In the genomic region with DNA sequence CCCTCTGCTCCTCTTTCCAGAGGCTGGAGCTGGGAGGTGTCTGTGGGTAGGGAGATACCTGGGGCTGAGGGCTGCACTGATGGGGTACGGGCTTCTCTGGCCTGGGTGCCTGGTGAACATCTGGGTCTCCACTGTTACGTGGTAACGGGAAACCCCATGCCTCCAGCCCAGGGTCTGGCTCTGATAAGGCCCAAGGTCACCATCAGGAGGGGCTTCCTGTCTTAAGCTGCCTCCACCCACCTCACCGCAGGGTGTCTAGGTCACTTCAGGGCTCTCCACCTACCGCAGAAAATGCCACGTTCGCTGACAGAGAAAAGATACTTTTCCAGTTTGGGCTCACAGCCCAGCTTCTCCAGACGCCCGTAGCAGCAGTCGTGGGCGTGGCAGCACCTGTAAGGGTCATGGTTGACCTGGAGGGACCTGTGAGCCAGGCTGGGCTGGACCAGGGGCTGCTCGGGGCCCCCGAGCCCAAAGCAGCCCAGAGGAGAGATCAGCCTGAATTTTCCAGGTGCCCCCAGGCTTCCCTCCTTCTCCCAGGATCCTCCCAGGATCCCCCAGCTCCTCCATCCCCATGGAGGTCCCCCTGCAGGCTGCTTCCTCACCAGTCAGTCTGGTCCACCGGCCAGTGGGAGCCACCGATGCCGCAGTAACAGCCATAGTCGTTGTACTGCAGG, we compare ENCODE assay signal across 17 cellular contexts. TPM values are rescaled to one million over a fixed set of nuclear protein-coding genes. Genes with fewer than 3 reads are reported as not detected.
DNase-seq lines count a peak whose midpoint lies in the region; ATAC-seq, FAIRE-seq and TF ChIP-seq lines count a peak whose summit lies in the region.
"Had no signal": no experiment of that assay in that cellular context is flagged by ENCODE, and none has a peak within 500 bp of the region (broad histone marks: within the 10 kb centered on the region; RNA-seq: fewer than 3 reads in every experiment).

No MANE protein-coding gene starts in this region.

- intact Hi-C loops in HepG2 (cut with micrococcal nuclease; ENCODE audit: unreplicated experiment) = no loop called here
- intact Hi-C loops in right lobe of liver (cut with DNase I) = loop anchor here in 1 of 2 donors (10.0 kb wide), 1 partner anchor 223 kb away; no protein-coding TSS in a partner anchor
- intact Hi-C loops in testis (cut with DNase I; ENCODE audit: low total_unique reads) = loop anchor here (10.0 kb wide), 1 partner anchor 573 kb away; no protein-coding TSS in a partner anchor

- no peak overlapping the region for H2AFZ ChIP-seq in HepG2 (ENCODE audit: low read length)
- H2AFZ ChIP-seq in H1 (ENCODE audit: low read length) = no peak overlapping the region
- H2AFZ ChIP-seq: GM23338 had no signal

- no peak overlapping the region for H2BK120ac ChIP-seq in H1 (replicated peaks; ENCODE audit: low read depth, low read length)

- H3K4me1 ChIP-seq in HepG2 (ENCODE audit: insufficient read depth, low read length) (peaks cover 83% of the 10 kb centered on the region), right lobe of liver (no peaks in the 10 kb centered on the region), H1 (replicated peaks in 1 of 4; ENCODE audit: control insufficient read depth in 3 of 4, insufficient read depth in 4 of 4, low read length in 3 of 4) (peaks cover 0 to 3% (median 0%) of the 10 kb centered on the region in 4 experiments; a peak in 1 of 7 replicates), testis (peaks cover 32% of the 10 kb centered on the region)

- H3K27ac ChIP-seq in HepG2 (ENCODE audit: extremely low read length, insufficient read depth, low read length) (no peak overlapping the region), right lobe of liver (no peak overlapping the region), H1 (ENCODE audit: low read depth, low read length) (no peak overlapping the region), testis (peak overlapping the region; percentile 60 to 72)
- H3K27ac ChIP-seq: BLaER1 treated with 17β-estradiol and CSF1 and Interleukin-3, amounts not matched to agents 10 nM and 100 nM; SK-N-MC had no signal

- no peaks in the 10 kb centered on the region for H3K36me3 ChIP-seq in HepG2 (replicated peaks in 1 of 2; ENCODE audit: control insufficient read depth in 1 of 2, insufficient read depth in 2 of 2, low read length in 2 of 2)
- H3K36me3 ChIP-seq in right lobe of liver = no peaks in the 10 kb centered on the region
- H3K36me3 ChIP-seq in H1 (ENCODE audit: control insufficient read depth in 2 of 4, insufficient read depth in 4 of 4, low read length in 3 of 4) = no peaks in the 10 kb centered on the region
- no peaks in the 10 kb centered on the region for H3K36me3 ChIP-seq in testis (ENCODE audit: low read depth, missing control alignments)
- H3K36me3 ChIP-seq: BLaER1 treated with 17β-estradiol and CSF1 and Interleukin-3, amounts not matched to agents 10 nM and 100 nM had no signal

- H3K27me3 ChIP-seq in HepG2 (ENCODE audit: control insufficient read depth in 1 of 2, insufficient read depth in 2 of 2, low read length in 2 of 2) (no peaks in the 10 kb centered on the region), right lobe of liver (no peaks in the 10 kb centered on the region), H1 (replicated peaks in 1 of 4; ENCODE audit: control insufficient read depth in 3 of 4, extremely low read depth in 1 of 4, insufficient read depth in 3 of 4, low read length in 3 of 4) (no peaks in the 10 kb centered on the region), testis (no peaks in the 10 kb centered on the region)
- H3K27me3 ChIP-seq: BLaER1 treated with 17β-estradiol and CSF1 and Interleukin-3, amounts not matched to agents 10 nM and 100 nM had no signal

- 92% methylated on average over 11 of the region's 17 CpGs for WGBS in HepG2 (ENCODE audit: low lambda C conversion rate)
- 47% methylated on average over 3 of the region's 17 CpGs for WGBS in right lobe of liver (ENCODE audit: insufficient coverage, low coverage, low lambda C conversion rate, missing lambda C conversion rate)
- 93% methylated on average over 17 of the region's 17 CpGs; no CpG with 5 or more reads in 1 of the 2 experiments for WGBS in H1 (ENCODE audit: extremely low coverage in 1 of 2, insufficient coverage in 1 of 2, insufficient read length in 1 of 2, insufficient replicate concordance in 2 of 2, low coverage in 1 of 2, low lambda C conversion rate in 2 of 2, missing lambda C conversion rate in 1 of 2), 2 experiments
- 70 to 71% methylated on average over 10 to 17 of the region's 17 CpGs for WGBS in testis, 2 donors

- in situ Hi-C loops in HepG2 (cut with HindIII; ENCODE audit: extremely low pct_ligation_motif_present, low pct_unique_long_range_greater_than_20kb) = loop anchor here (5.0 kb wide), 2 partner anchors 50 to 230 kb away; no protein-coding TSS in a partner anchor

- TF ChIP-seq CTCF in HepG2 (CRISPR knock-in tag; IDR thresholded peaks at IDR 0.05) (no peak), right lobe of liver (IDR thresholded peaks at IDR 0.05) (no peak), H1 (IDR thresholded peaks at IDR 0.05; ENCODE audit: control extremely low read depth in 1 of 3, insufficient read depth in 1 of 3, low read depth in 1 of 3, low read length in 3 of 3) (no peak), testis (IDR thresholded peaks at IDR 0.05) (peak in 1 of 3 experiments; percentile 13)

- no peaks in the 10 kb centered on the region for H4K20me1 ChIP-seq in HepG2 (ENCODE audit: insufficient read depth, low read length)
- H4K20me1 ChIP-seq in H1 (replicated peaks in 1 of 2; ENCODE audit: control insufficient read depth in 1 of 2, insufficient read depth in 2 of 2, low read length in 2 of 2) = no peaks in the 10 kb centered on the region
- H4K20me1 ChIP-seq: BLaER1 treated with 17β-estradiol and CSF1 and Interleukin-3, amounts not matched to agents 10 nM and 100 nM had no signal

- no peaks in the 10 kb centered on the region for H3K9me3 ChIP-seq in HepG2 (ENCODE audit: low read length)
- H3K9me3 ChIP-seq in right lobe of liver = no peaks in the 10 kb centered on the region
- H3K9me3 ChIP-seq in H1 (ENCODE audit: insufficient read depth in 2 of 2, low read depth in 1 of 2, low read length in 1 of 2) = no peaks in the 10 kb centered on the region
- no peaks in the 10 kb centered on the region for H3K9me3 ChIP-seq in testis
- H3K9me3 ChIP-seq: BLaER1 treated with 17β-estradiol and CSF1 and Interleukin-3, amounts not matched to agents 10 nM and 100 nM had no signal

- H2BK5ac ChIP-seq in H1 (ENCODE audit: low read depth, low read length) = no peak overlapping the region

- no peak overlapping the region for H3K56ac ChIP-seq in H1 (replicated peaks; ENCODE audit: insufficient read length, low read depth, low read length)

- DNase-seq in HepG2 (ENCODE audit: low spot score) = no peak
- DNase-seq in right lobe of liver = no peak
- DNase-seq in NCI-H2196 (lab: John Stamatoyannopoulos, UW; ENCODE audit: unreplicated experiment) = peak; percentile 67
- DNase-seq in H1 (ENCODE audit: low read depth in 1 of 2, low spot score in 2 of 2) = no peak
- peak; percentile 85 for DNase-seq in testis
- DNase-seq in activated T-cell treated with anti-CD3 and anti-CD28 coated beads for 4 hours = no peak
- no peak for DNase-seq in putamen (ENCODE audit: low spot score)
- DNase-seq: CD8-positive, alpha-beta T cell; GF-D8; KG1 had no signal

- no peak overlapping the region for H3K4me3 ChIP-seq in HepG2 (replicated peaks in 1 of 3; ENCODE audit: insufficient read depth in 1 of 3, low read depth in 2 of 3, low read length in 3 of 3)
- no peak overlapping the region for H3K4me3 ChIP-seq in right lobe of liver
- no peak overlapping the region for H3K4me3 ChIP-seq in H1 (ENCODE audit: extremely low read depth in 1 of 4, insufficient read depth in 2 of 4, low read depth in 3 of 4, low read length in 4 of 4)
- H3K4me3 ChIP-seq in testis = no peak overlapping the region
- H3K4me3 ChIP-seq: BLaER1 treated with 17β-estradiol and CSF1 and Interleukin-3, amounts not matched to agents 10 nM and 100 nM; GM23338; SK-N-MC had no signal

- POLR2A ChIA-PET in HepG2 (lab: Yijun Ruan, JAX) = interaction anchor here (1.1 kb wide), 1 partner anchor 24 kb away, joined by 3 read pairs; no protein-coding TSS in a partner anchor
- POLR2A ChIA-PET in H1 (lab: Charles Lee; ENCODE audit: partially characterized antibody) = interaction anchor here (0.8 kb wide), 1 partner anchor 42 kb away, joined by 5 read pairs; no protein-coding TSS in a partner anchor

- no peak overlapping the region for H3K14ac ChIP-seq in H1 (ENCODE audit: insufficient read length)

- no peak overlapping the region for H4K91ac ChIP-seq in H1 (replicated peaks; ENCODE audit: insufficient read length, low read length)

- TF ChIP-seq RAD21 in HepG2 (CRISPR knock-in tag; IDR thresholded peaks at IDR 0.05) = no peak
- TF ChIP-seq RAD21 in H1 (IDR thresholded peaks at IDR 0.05 in 1 of 2, conservative IDR thresholded peaks at IDR 0.05 in 1 of 2; ENCODE audit: low read depth in 2 of 2, low read length in 2 of 2) = no peak

- H4K5ac ChIP-seq in H1 (ENCODE audit: insufficient read length, low read depth, low read length) = no peak overlapping the region

- H2BK15ac ChIP-seq in H1 (ENCODE audit: low read length) = no peak overlapping the region

- TF ChIP-seq EP300 in HepG2 (IDR thresholded peaks at IDR 0.05; ENCODE audit: low read depth in 2 of 2, low read length in 2 of 2) (no peak), HepG2 (CRISPR knock-in tag; IDR thresholded peaks at IDR 0.05; ENCODE audit: borderline replicate concordance) (no peak), H1 (IDR thresholded peaks at IDR 0.05; ENCODE audit: borderline replicate concordance in 1 of 2, low read depth in 2 of 2, low read length in 2 of 2) (no peak)

- CTCF ChIA-PET in HepG2 (lab: Yijun Ruan, JAX; ENCODE audit: low intra/inter-chr PET ratio, low total read pairs) = no interaction called here
- CTCF ChIA-PET in H1 (lab: Charles Lee; ENCODE audit: partially characterized antibody) = interaction anchor here (1.0 to 10.5 kb wide), 12 partner anchors 9 to 508 kb away, joined by 3 to 127 read pairs (median 6); no protein-coding TSS in a partner anchor

- no peaks in the 10 kb centered on the region for H3K79me2 ChIP-seq in HepG2 (ENCODE audit: insufficient read depth, low read length)
- no peaks in the 10 kb centered on the region for H3K79me2 ChIP-seq in H1 (ENCODE audit: control insufficient read depth in 1 of 2, insufficient read depth in 2 of 2, low read length in 2 of 2)

- no TSS peak for BruUV-seq in HepG2 (replicated peaks; lab: Mats Ljungman, UMichigan)

- no peaks in the 10 kb centered on the region; the same call in 1 of the 2 replicates for H3K23me2 ChIP-seq in H1 (ENCODE audit: low read depth, low read length)

- H3K9ac ChIP-seq in HepG2 (ENCODE audit: insufficient read depth, low read depth, low read length) = 0 out of 2 replicates have a peak overlapping the region, but pooled peaks have one; percentile 2
- no peak overlapping the region for H3K9ac ChIP-seq in H1 (replicated peaks in 1 of 4; ENCODE audit: extremely low read depth in 1 of 4, low read depth in 3 of 4, low read length in 3 of 4)
- H3K9ac ChIP-seq: BLaER1 treated with 17β-estradiol and CSF1 and Interleukin-3, amounts not matched to agents 10 nM and 100 nM had no signal

- H2BK12ac ChIP-seq in H1 (ENCODE audit: low read depth, low read length) = no peak overlapping the region

- H2AK5ac ChIP-seq in H1 (ENCODE audit: low read depth, low read length) = no peak overlapping the region; the same call in 1 of the 2 replicates

- H3K18ac ChIP-seq in H1 (ENCODE audit: extremely low read depth, low read length) = no peak overlapping the region

- H4K8ac ChIP-seq in H1 (ENCODE audit: extremely low read depth, insufficient read depth, low read length) = 0 out of 2 replicates have a peak overlapping the region, but pooled peaks have one; percentile 32

- no peak overlapping the region for H3K23ac ChIP-seq in H1 (ENCODE audit: insufficient read length)

- FAIRE-seq in HepG2 (lab: Jason Lieb, UNC) = no peak
- FAIRE-seq in H1 (lab: Jason Lieb, UNC) = no peak
- FAIRE-seq: GM19239 had no signal

- TF ChIP-seq POLR2A in HepG2 (IDR thresholded peaks at IDR 0.05; ENCODE audit: insufficient read depth in 1 of 2, low read depth in 2 of 2, low read length in 2 of 2) (no peak), right lobe of liver (IDR thresholded peaks at IDR 0.05) (no peak), H1 (IDR thresholded peaks at IDR 0.05; ENCODE audit: control extremely low read depth in 1 of 2, low read depth in 2 of 2, low read length in 2 of 2) (no peak), testis (IDR thresholded peaks at IDR 0.05) (no peak)

- H3K4me2 ChIP-seq in HepG2 (ENCODE audit: low read depth, low read length) (no peak overlapping the region), H1 (ENCODE audit: insufficient read depth in 1 of 2, low read depth in 2 of 2, low read length in 2 of 2) (no peak overlapping the region)
- H3K4me2 ChIP-seq: BLaER1 treated with 17β-estradiol and CSF1 and Interleukin-3, amounts not matched to agents 10 nM and 100 nM; GM23338 had no signal

- no peak overlapping the region for H3K4ac ChIP-seq in H1 (replicated peaks; ENCODE audit: insufficient read length, low read depth, low read length)

- H2BK20ac ChIP-seq in H1 (ENCODE audit: low read length) = no peak overlapping the region

- no peak for ATAC-seq in HepG2
- no peak for ATAC-seq in right lobe of liver
- ATAC-seq in GM18519 (IDR thresholded peaks at IDR 0.05; ENCODE audit: low FRiP score, unreplicated experiment) = no peak
- ATAC-seq: CD8-positive, alpha-beta T cell; GM23338 had no signal

- no peaks in the 10 kb centered on the region for H3K79me1 ChIP-seq in H1 (ENCODE audit: low read depth, low read length)

RNA-seq across cellular contexts. Expression of gene PLA2G2E, which starts 1.3 kb away (rescaled TPM):
- not detected in 2 replicates for total RNA-seq in HepG2 (2016; rRNA removed; fragmentation: Illumina TruSeq; extraction: Trizol)
- total RNA-seq in HepG2 (2016; cell fraction: cytosol; rRNA removed; fragmentation: Illumina TruSeq; extraction: Trizol; ENCODE audit: low read depth) = not detected in 2 replicates
- total RNA-seq in HepG2 (2016; cell fraction: insoluble cytoplasmic fraction; rRNA removed; fragmentation: Illumina TruSeq; extraction: Trizol) = not detected in 2 replicates
- total RNA-seq in HepG2 (2016; cell fraction: membrane; rRNA removed; fragmentation: Illumina TruSeq; extraction: Trizol) = not detected in 2 replicates
- total RNA-seq in HepG2 (2016; cell fraction: nucleus; rRNA removed; fragmentation: Illumina TruSeq; extraction: Trizol) = not detected in 2 replicates
- not detected in 2 replicates for polyA plus RNA-seq in HepG2 (2011; rRNA removed)
- polyA plus RNA-seq in HepG2 (2011; cell fraction: cytosol; rRNA removed) = not detected in 2 replicates
- 0.50 TPM in 1 of 2 replicates, not detected in the other for polyA plus RNA-seq in HepG2 (2011; cell fraction: nucleus; rRNA removed)
- polyA plus RNA-seq in HepG2 (2012) = not detected in 2 replicates
- not detected in 2 replicates for polyA plus RNA-seq in HepG2 (2016; cell fraction: cytosol; fragmentation: Illumina TruSeq; extraction: Trizol; ENCODE audit: low read depth)
- not detected in 2 replicates for polyA plus RNA-seq in HepG2 (2016; cell fraction: insoluble cytoplasmic fraction; fragmentation: Illumina TruSeq; extraction: Trizol; ENCODE audit: low read depth)
- polyA plus RNA-seq in HepG2 (2016; cell fraction: membrane; fragmentation: Illumina TruSeq; extraction: Trizol; ENCODE audit: low read depth) = not detected in 2 replicates
- polyA plus RNA-seq in HepG2 (2016; cell fraction: nucleus; fragmentation: Illumina TruSeq; extraction: Trizol; ENCODE audit: insufficient read depth, low read depth) = not detected in 2 replicates
- not detected in 2 replicates for polyA minus RNA-seq in HepG2 (2011; rRNA and poly(A)+ RNA removed; ENCODE audit: low replicate concordance)
- polyA minus RNA-seq in HepG2 (2011; cell fraction: cytosol; rRNA and poly(A)+ RNA removed) = not detected in 2 replicates
- polyA minus RNA-seq in HepG2 (2011; cell fraction: nucleus; rRNA and poly(A)+ RNA removed) = not detected in 2 replicates
- total RNA-seq in right lobe of liver = not detected
- not detected in 2 replicates for total RNA-seq in H1 (2021; fragmentation: NEBNext Ultra II Directional; extraction: Animal tissue kit (Norgen Biotek cat#: 25700))
- polyA plus RNA-seq in H1 (2011; rRNA removed) = not detected in 2 replicates
- not detected for polyA plus RNA-seq in H1 (2011; cell fraction: cytosol; rRNA removed)
- not detected for polyA plus RNA-seq in H1 (2011; cell fraction: nucleus; rRNA removed)
- not detected in 4 replicates for polyA plus RNA-seq in H1 (2012, experiment 1 of 2)
- not detected for polyA plus RNA-seq in H1 (2012, experiment 2 of 2)
- polyA plus RNA-seq in H1 (2013, experiment 1 of 2) = not detected
- polyA plus RNA-seq in H1 (2013, experiment 2 of 2) = not detected
- polyA minus RNA-seq in H1 (2011; rRNA and poly(A)+ RNA removed) = not detected in 2 replicates
- polyA minus RNA-seq in H1 (2011; cell fraction: cytosol; rRNA and poly(A)+ RNA removed) = not detected
- polyA minus RNA-seq in H1 (2011; cell fraction: nucleus; rRNA and poly(A)+ RNA removed) = not detected
- total RNA-seq in testis = not detected
- not detected for polyA plus RNA-seq in testis (ENCODE audit: insufficient read depth, low read depth, low replicate concordance)
- total RNA-seq: CD8-positive, alpha-beta T cell; GM23338; M059J; OCI-LY7 had no signal
- polyA plus RNA-seq: GM23338 had no signal

RNA-seq across cellular contexts. Expression of gene OTUD3, which starts 40.0 kb away (rescaled TPM):
- total RNA-seq in HepG2 (2016; rRNA removed; fragmentation: Illumina TruSeq; extraction: Trizol) = 5.2 and 7.5 TPM in 2 replicates
- 4.1 and 7.5 TPM in 2 replicates for total RNA-seq in HepG2 (2016; cell fraction: cytosol; rRNA removed; fragmentation: Illumina TruSeq; extraction: Trizol; ENCODE audit: low read depth)
- 5.4 and 7.4 TPM in 2 replicates for total RNA-seq in HepG2 (2016; cell fraction: insoluble cytoplasmic fraction; rRNA removed; fragmentation: Illumina TruSeq; extraction: Trizol)
- total RNA-seq in HepG2 (2016; cell fraction: membrane; rRNA removed; fragmentation: Illumina TruSeq; extraction: Trizol) = 2.6 and 3.0 TPM in 2 replicates
- 13.6 and 19.6 TPM in 2 replicates for total RNA-seq in HepG2 (2016; cell fraction: nucleus; rRNA removed; fragmentation: Illumina TruSeq; extraction: Trizol)
- polyA plus RNA-seq in HepG2 (2011; rRNA removed) = 5.2 and 5.6 TPM in 2 replicates
- polyA plus RNA-seq in HepG2 (2011; cell fraction: cytosol; rRNA removed) = 1.9 and 2.3 TPM in 2 replicates
- polyA plus RNA-seq in HepG2 (2011; cell fraction: nucleus; rRNA removed) = 9.3 and 11.5 TPM in 2 replicates
- 3.5 and 4.2 TPM in 2 replicates for polyA plus RNA-seq in HepG2 (2012)
- 0.17 and 0.50 TPM in 2 replicates for polyA plus RNA-seq in HepG2 (2016; cell fraction: cytosol; fragmentation: Illumina TruSeq; extraction: Trizol; ENCODE audit: low read depth)
- polyA plus RNA-seq in HepG2 (2016; cell fraction: insoluble cytoplasmic fraction; fragmentation: Illumina TruSeq; extraction: Trizol; ENCODE audit: low read depth) = 3.4 and 3.5 TPM in 2 replicates
- 0.48 and 0.61 TPM in 2 replicates for polyA plus RNA-seq in HepG2 (2016; cell fraction: membrane; fragmentation: Illumina TruSeq; extraction: Trizol; ENCODE audit: low read depth)
- 23.6 and 27.3 TPM in 2 replicates for polyA plus RNA-seq in HepG2 (2016; cell fraction: nucleus; fragmentation: Illumina TruSeq; extraction: Trizol; ENCODE audit: insufficient read depth, low read depth)
- 6.5 and 7.6 TPM in 2 replicates for polyA minus RNA-seq in HepG2 (2011; rRNA and poly(A)+ RNA removed; ENCODE audit: low replicate concordance)
- polyA minus RNA-seq in HepG2 (2011; cell fraction: cytosol; rRNA and poly(A)+ RNA removed) = 2.0 and 3.2 TPM in 2 replicates
- polyA minus RNA-seq in HepG2 (2011; cell fraction: nucleus; rRNA and poly(A)+ RNA removed) = 13.1 and 14.4 TPM in 2 replicates
- total RNA-seq in right lobe of liver = 1 to 10 TPM in 5 of 6 experiments, under 1 TPM in 1; 0.98 to 3.4 (median 1.3) TPM
- total RNA-seq in H1 (2021; fragmentation: NEBNext Ultra II Directional; extraction: Animal tissue kit (Norgen Biotek cat#: 25700)) = 11.9 and 12.7 TPM in 2 replicates
- polyA plus RNA-seq in H1 (2011; rRNA removed) = 4.6 and 6.3 TPM in 2 replicates
- polyA plus RNA-seq in H1 (2011; cell fraction: cytosol; rRNA removed) = 7.5 TPM
- polyA plus RNA-seq in H1 (2011; cell fraction: nucleus; rRNA removed) = 5.4 TPM
- polyA plus RNA-seq in H1 (2012, experiment 1 of 2) = 7.0 to 13.2 TPM (median 8.6 TPM) in 4 replicates
- 0.55 TPM for polyA plus RNA-seq in H1 (2012, experiment 2 of 2)
- 7.5 TPM for polyA plus RNA-seq in H1 (2013, experiment 1 of 2)
- 5.8 TPM for polyA plus RNA-seq in H1 (2013, experiment 2 of 2)
- polyA minus RNA-seq in H1 (2011; rRNA and poly(A)+ RNA removed) = 11.7 and 13.5 TPM in 2 replicates
- 5.1 TPM for polyA minus RNA-seq in H1 (2011; cell fraction: cytosol; rRNA and poly(A)+ RNA removed)
- 10.9 TPM for polyA minus RNA-seq in H1 (2011; cell fraction: nucleus; rRNA and poly(A)+ RNA removed)
- 10 to 100 TPM; 29.7 to 37.6 TPM for total RNA-seq in testis
- 22.8 TPM for polyA plus RNA-seq in testis (ENCODE audit: insufficient read depth, low read depth, low replicate concordance)

RNA-seq across cellular contexts. Expression of gene PLA2G2A, which starts 57.3 kb away (rescaled TPM):
- total RNA-seq in HepG2 (2016; rRNA removed; fragmentation: Illumina TruSeq; extraction: Trizol) = 0.35 and 0.77 TPM in 2 replicates
- total RNA-seq in HepG2 (2016; cell fraction: cytosol; rRNA removed; fragmentation: Illumina TruSeq; extraction: Trizol; ENCODE audit: low read depth) = 0.62 and 0.81 TPM in 2 replicates
- total RNA-seq in HepG2 (2016; cell fraction: insoluble cytoplasmic fraction; rRNA removed; fragmentation: Illumina TruSeq; extraction: Trizol) = 0.50 and 0.54 TPM in 2 replicates
- total RNA-seq in HepG2 (2016; cell fraction: membrane; rRNA removed; fragmentation: Illumina TruSeq; extraction: Trizol) = 0.62 TPM in 2 replicates
- total RNA-seq in HepG2 (2016; cell fraction: nucleus; rRNA removed; fragmentation: Illumina TruSeq; extraction: Trizol) = 0.87 and 1.2 TPM in 2 replicates
- 15.2 and 30.3 TPM in 2 replicates for polyA plus RNA-seq in HepG2 (2011; rRNA removed)
- polyA plus RNA-seq in HepG2 (2011; cell fraction: cytosol; rRNA removed) = 29.8 and 39.3 TPM in 2 replicates
- polyA plus RNA-seq in HepG2 (2011; cell fraction: nucleus; rRNA removed) = 6.5 and 8.5 TPM in 2 replicates
- 1.8 and 14.7 TPM in 2 replicates for polyA plus RNA-seq in HepG2 (2012)
- polyA plus RNA-seq in HepG2 (2016; cell fraction: cytosol; fragmentation: Illumina TruSeq; extraction: Trizol; ENCODE audit: low read depth) = 2.7 and 4.0 TPM in 2 replicates
- polyA plus RNA-seq in HepG2 (2016; cell fraction: insoluble cytoplasmic fraction; fragmentation: Illumina TruSeq; extraction: Trizol; ENCODE audit: low read depth) = 3.4 and 6.1 TPM in 2 replicates
- 3.0 and 3.6 TPM in 2 replicates for polyA plus RNA-seq in HepG2 (2016; cell fraction: membrane; fragmentation: Illumina TruSeq; extraction: Trizol; ENCODE audit: low read depth)
- polyA plus RNA-seq in HepG2 (2016; cell fraction: nucleus; fragmentation: Illumina TruSeq; extraction: Trizol; ENCODE audit: insufficient read depth, low read depth) = 8.8 and 12.2 TPM in 2 replicates
- polyA minus RNA-seq in HepG2 (2011; rRNA and poly(A)+ RNA removed; ENCODE audit: low replicate concordance) = 15.0 TPM in 1 of 2 replicates, not detected in the other
- 11.4 and 11.5 TPM in 2 replicates for polyA minus RNA-seq in HepG2 (2011; cell fraction: cytosol; rRNA and poly(A)+ RNA removed)
- polyA minus RNA-seq in HepG2 (2011; cell fraction: nucleus; rRNA and poly(A)+ RNA removed) = 3.3 and 4.6 TPM in 2 replicates
- total RNA-seq in right lobe of liver = 1,000 to 10,000 TPM in 1 of 6 experiments, 100 to 1,000 TPM in 5; 109 to 1,136 (median 151) TPM
- total RNA-seq in H1 (2021; fragmentation: NEBNext Ultra II Directional; extraction: Animal tissue kit (Norgen Biotek cat#: 25700)) = 0.69 and 1.0 TPM in 2 replicates
- polyA plus RNA-seq in H1 (2011; rRNA removed) = 2.1 and 3.7 TPM in 2 replicates
- 3.3 TPM for polyA plus RNA-seq in H1 (2011; cell fraction: cytosol; rRNA removed)
- polyA plus RNA-seq in H1 (2011; cell fraction: nucleus; rRNA removed) = 1.5 TPM
- 1.1 to 2.0 TPM (median 1.6 TPM) in 4 replicates for polyA plus RNA-seq in H1 (2012, experiment 1 of 2)
- 3.6 TPM for polyA plus RNA-seq in H1 (2012, experiment 2 of 2)
- 0.75 TPM for polyA plus RNA-seq in H1 (2013, experiment 1 of 2)
- 1.2 TPM for polyA plus RNA-seq in H1 (2013, experiment 2 of 2)
- polyA minus RNA-seq in H1 (2011; rRNA and poly(A)+ RNA removed) = 1.5 and 1.9 TPM in 2 replicates
- polyA minus RNA-seq in H1 (2011; cell fraction: cytosol; rRNA and poly(A)+ RNA removed) = 1.5 TPM
- polyA minus RNA-seq in H1 (2011; cell fraction: nucleus; rRNA and poly(A)+ RNA removed) = not detected
- total RNA-seq in testis = 1 to 10 TPM; 7.1 to 8.3 TPM
- 60.8 TPM for polyA plus RNA-seq in testis (ENCODE audit: insufficient read depth, low read depth, low replicate concordance)
- total RNA-seq: CD8-positive, alpha-beta T cell; GM23338; M059J; OCI-LY7 had no signal

Comparison
In these comparisons a context has a peak if more than half of its experiments do, and no peak if none do; other contexts are left out.
1. RNA of gene PLA2G2A, which starts 57.3 kb away (total RNA-seq): 109 to 1,136 TPM in right lobe of liver; 7.1 to 8.3 TPM in testis, 0.69 to 1.0 TPM in H1 and 0.35 to 1.2 TPM in HepG2; every median in the first group is over 10 times any median in the second.
2. DNase-seq: peak in NCI-H2196 (single experiment) and testis (single experiment); none in HepG2 (single experiment), right lobe of liver (0 of 3), H1 (0 of 2), activated T-cell treated with anti-CD3 and anti-CD28 coated beads for 4 hours (single experiment) and putamen (single experiment).
3. H3K27ac ChIP-seq: peak in testis (2 of 2); none in HepG2 (single experiment), right lobe of liver (0 of 3) and H1 (single experiment).
4. Of the 41 proteins assayed by ChIP-seq in both HepG2 and H1: peak only in HepG2: TAF1; only in H1: none; in both: none; in neither: 40.